ENCODE assay signal across 8 cellular contexts in the genomic region with DNA sequence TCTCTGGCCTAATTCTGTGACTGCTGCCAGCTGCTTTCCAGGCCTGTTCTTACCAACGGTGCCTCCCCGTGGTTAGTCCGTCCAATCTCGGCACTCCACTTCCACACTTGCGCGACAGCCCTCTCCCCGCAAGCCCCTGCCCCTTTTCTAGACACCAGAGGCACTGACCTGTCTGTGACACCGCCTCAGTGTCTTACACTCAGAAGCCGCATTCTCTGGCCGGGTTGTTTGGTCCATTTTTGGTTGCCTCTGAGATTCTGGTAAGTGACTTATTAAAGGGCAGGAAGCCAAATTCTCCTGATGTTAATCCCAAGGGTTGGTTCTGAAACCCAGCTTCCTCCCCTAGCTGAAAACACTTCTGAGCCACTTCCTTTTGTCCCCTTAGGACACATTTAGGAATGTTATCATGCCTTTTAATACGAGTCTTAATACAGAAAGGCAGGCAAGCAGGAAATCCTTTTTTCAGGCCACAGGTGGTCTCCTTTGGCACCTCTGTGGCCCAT. TPM values are rescaled to one million over a fixed set of nuclear protein-coding genes. Genes with fewer than 3 reads are reported as not detected.
DNase-seq lines count a peak whose midpoint lies in the region; ATAC-seq and TF ChIP-seq lines count a peak whose summit lies in the region.

No MANE protein-coding gene starts in this region.

- no peaks in the 10 kb centered on the region for H3K9me3 ChIP-seq in DND-41 (ENCODE audit: insufficient read depth, low read length, severe bottlenecking)

- DNase-seq in DND-41 (peak; percentile 54), NCI-H1092 treated with DMSO at 0.1 percent for 48 hours (lab: John Stamatoyannopoulos, UW) (peak; percentile 75), Right ventricle myocardium superior (peak; percentile 74), pons (ENCODE audit: low spot score) (peak; percentile 66), omental fat pad (ENCODE audit: low spot score) (no peak)
- peak in 1 of 2 donors; percentile 22 for DNase-seq in activated naive CD4-positive, alpha-beta T cell treated with anti-CD3 and anti-CD28 coated beads, Interleukin-2, amount 50 U/mL, for 72 hours (ENCODE audit: low spot score in 2 of 2)

- ATAC-seq in DND-41 (ENCODE audit: insufficient read depth, low read depth) (no peak), Right ventricle myocardium superior (ENCODE audit: poor library complexity) (peak; percentile 7), HG02588 (IDR thresholded peaks at IDR 0.05; ENCODE audit: unreplicated experiment) (no peak), HG03108 (IDR thresholded peaks at IDR 0.05; ENCODE audit: unreplicated experiment) (no peak), omental fat pad (ENCODE audit: low FRiP score) (no peak)
- no peak for ATAC-seq in activated naive CD4-positive, alpha-beta T cell treated with anti-CD3 and anti-CD28 coated beads, Interleukin-2, amount 50 U/mL, for 72 hours

- peaks cover 4% of the 10 kb centered on the region; the same call in 1 of the 2 replicates for H3K79me2 ChIP-seq in DND-41 (ENCODE audit: insufficient read depth, low read length)

- H2AFZ ChIP-seq in DND-41 (ENCODE audit: low read depth, low read length): peak overlapping the region; percentile 7; the same call in 1 of the 2 replicates

- H3K4me2 ChIP-seq in DND-41 (ENCODE audit: insufficient read depth, low read length): peak overlapping the region; percentile 78

- intact Hi-C loops in Right ventricle myocardium superior (cut with DNase I): no loop called here

- H3K9ac ChIP-seq in DND-41 (ENCODE audit: low read depth, low read length): peak overlapping the region; percentile 90

- peak overlapping the region; percentile 93 to 97; a peak in 3 of 4 replicates for H3K4me3 ChIP-seq in DND-41 (ENCODE audit: low read depth in 1 of 2, low read length in 2 of 2)

- peaks cover 35% of the 10 kb centered on the region for H3K4me1 ChIP-seq in DND-41 (ENCODE audit: insufficient read depth, low read length)

- H3K36me3 ChIP-seq in DND-41 (ENCODE audit: insufficient read depth, low read length): no peaks in the 10 kb centered on the region

- H3K9me3 Mint-ChIP-seq in activated naive CD4-positive, alpha-beta T cell treated with anti-CD3 and anti-CD28 coated beads, Interleukin-2, amount 50 U/mL, for 72 hours: peaks cover 0 to 5% of the 10 kb centered on the region in 2 donors

- peak overlapping the region; percentile 92 for H3K27ac Mint-ChIP-seq in activated naive CD4-positive, alpha-beta T cell treated with anti-CD3 and anti-CD28 coated beads, Interleukin-2, amount 50 U/mL, for 72 hours

- no peaks in the 10 kb centered on the region for H3K27me3 ChIP-seq in DND-41 (ENCODE audit: insufficient read depth, low read length, poor library complexity)

- TF ChIP-seq CTCF in DND-41 (IDR thresholded peaks at IDR 0.05; ENCODE audit: borderline replicate concordance, extremely low read depth, low read length, poor library complexity, severe bottlenecking) (peak; percentile 18), omental fat pad (IDR thresholded peaks at IDR 0.05) (no peak)

- H4K20me1 ChIP-seq in DND-41 (ENCODE audit: insufficient read depth, low read length): 0 out of 2 replicates have a peak, but pooled peaks cover 4% of the 10 kb centered on the region

- peak overlapping the region; percentile 99 for H3K27ac ChIP-seq in DND-41 (ENCODE audit: low read length)

- H3K36me3 Mint-ChIP-seq in activated naive CD4-positive, alpha-beta T cell treated with anti-CD3 and anti-CD28 coated beads, Interleukin-2, amount 50 U/mL, for 72 hours: peaks cover 16 to 21% of the 10 kb centered on the region in 2 donors

RNA-seq across cellular contexts. Expression of gene AKTIP, which starts 1.2 kb away (rescaled TPM):
- 10 to 100 TPM; 21.6 to 38.1 TPM for total RNA-seq in activated naive CD4-positive, alpha-beta T cell treated with anti-CD3 and anti-CD28 coated beads, Interleukin-2, amount 50 U/mL, for 72 hours
- total RNA-seq in Right ventricle myocardium superior (87.9 TPM), omental fat pad (10 to 100 TPM; 22.6 to 57.4 (median 37.6) TPM)
